In the genomic region with DNA sequence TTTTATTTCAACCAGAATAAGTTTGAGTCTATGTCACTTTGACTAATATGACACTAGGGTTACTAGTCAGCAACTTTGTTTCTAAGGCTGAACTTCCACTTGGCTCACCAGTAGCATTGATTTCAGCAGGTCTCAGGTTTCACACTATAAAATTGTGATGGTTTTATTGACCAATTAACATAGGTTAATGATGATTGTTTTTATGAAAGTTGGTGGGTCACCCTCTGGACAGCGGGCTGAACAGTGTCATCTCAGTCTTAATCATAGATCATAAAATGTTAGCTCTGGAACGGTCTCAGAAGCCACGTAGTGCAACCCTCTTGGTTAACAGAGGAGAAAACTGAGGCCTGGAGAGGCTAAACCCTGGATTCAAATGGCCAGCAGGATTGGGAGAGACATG, we compare ENCODE assay signal across 1 cellular context. TPM values are rescaled to one million over a fixed set of nuclear protein-coding genes. Genes with fewer than 3 reads are reported as not detected.
"Had no signal": no experiment of that assay in that cellular context is flagged by ENCODE, and none has a peak within 500 bp of the region (broad histone marks: within the 10 kb centered on the region; RNA-seq: fewer than 3 reads in every experiment).

No MANE protein-coding gene starts in this region.

RNA-seq across cellular contexts. Expression of a gene that starts 40.2 kb away (rescaled TPM):
- total RNA-seq: H7 had no signal
